Comparison of ENCODE assay signal across 2 cellular contexts in genomic region chr4:28481565-28481964, GRCh38.
A peak's percentile ranks its signal among the peaks of the same experiment; 100 is the strongest.
TF ChIP-seq lines count a peak whose summit lies in the region.

No MANE protein-coding gene starts in this region.

TF ChIP-seq in GM23338, 12 proteins besides CTCF, POLR2A, EP300 and RAD21:
- TF ChIP-seq CREB1 (CRISPR knock-in tag; IDR thresholded peaks at IDR 0.05; ENCODE audit: low read depth) = no peak

TF ChIP-seq in H1, 55 proteins besides CTCF, POLR2A, EP300 and RAD21:
- 0 out of 2 replicates have a peak, but pooled peaks have one; percentile 33 for TF ChIP-seq MAX (IDR thresholded peaks at IDR 0.05)
- 0 out of 2 replicates have a peak, but pooled peaks have one; percentile 14 for TF ChIP-seq MAFK (IDR thresholded peaks at IDR 0.05; ENCODE audit: low read depth, low read length)
- no peak for TF ChIP-seq RNF2 (IDR thresholded peaks at IDR 0.05; ENCODE audit: borderline replicate concordance, low read depth, low read length, missing control alignments, poor library complexity, severe bottlenecking)
